8 cellular contexts compared by ENCODE assay signal in the genomic region with DNA sequence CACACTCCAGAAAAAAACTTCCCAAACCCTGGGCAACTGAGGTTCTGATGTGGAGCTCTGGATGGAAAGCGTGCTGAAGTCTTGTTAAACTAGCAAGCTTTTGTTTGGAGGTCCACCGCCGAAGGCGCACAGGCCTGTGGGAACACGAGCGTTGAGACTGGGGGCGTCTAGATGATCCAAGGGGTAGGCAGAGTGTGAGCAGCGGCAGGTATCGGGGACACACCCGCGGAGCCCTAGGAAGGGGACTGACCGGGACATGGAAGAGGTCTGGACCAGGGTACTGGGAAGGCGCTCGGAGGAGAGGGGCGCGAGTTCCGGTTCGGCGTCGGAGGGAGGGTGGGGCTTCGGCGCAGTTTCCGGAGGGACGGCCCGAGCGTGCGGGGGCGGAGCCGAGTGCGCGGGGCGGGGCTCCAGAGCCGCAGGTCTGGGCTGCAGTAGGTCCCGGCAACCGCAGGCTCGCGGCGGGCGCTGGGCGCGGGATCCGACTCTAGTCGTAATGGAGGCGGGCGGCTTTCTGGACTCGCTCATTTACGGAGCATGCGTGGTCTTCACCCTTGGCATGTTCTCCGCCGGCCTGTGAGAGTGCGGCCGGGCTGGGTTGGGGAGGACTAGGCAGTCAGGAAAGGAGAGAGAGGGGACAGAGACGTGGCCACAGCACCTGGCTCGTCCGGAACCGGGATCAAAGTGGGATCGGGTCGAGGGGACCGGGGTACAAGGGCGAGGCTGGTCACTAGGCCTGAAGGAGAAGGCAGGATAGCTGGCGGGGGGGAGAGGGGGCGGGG. TPM values are rescaled to one million over a fixed set of nuclear protein-coding genes. Genes with fewer than 3 reads are reported as not detected.
DNase-seq lines count a peak whose midpoint lies in the region; ATAC-seq and TF ChIP-seq lines count a peak whose summit lies in the region.

A gene with protein sequence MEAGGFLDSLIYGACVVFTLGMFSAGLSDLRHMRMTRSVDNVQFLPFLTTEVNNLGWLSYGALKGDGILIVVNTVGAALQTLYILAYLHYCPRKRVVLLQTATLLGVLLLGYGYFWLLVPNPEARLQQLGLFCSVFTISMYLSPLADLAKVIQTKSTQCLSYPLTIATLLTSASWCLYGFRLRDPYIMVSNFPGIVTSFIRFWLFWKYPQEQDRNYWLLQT (plus strand): TSS at position 437 of the 782 bp plus-strand sequence. CDS start 60 bp downstream, at position 497.

- intact Hi-C loops in PC-9 (cut with micrococcal nuclease; ENCODE audit: unreplicated experiment) = loop anchor here (1.0 to 5.0 kb wide), 4 partner anchors 8 to 163 kb away; a partner anchor contains a TSS

- in situ Hi-C loops in KBM-7 (cut with MboI; ENCODE audit: low pct_unique_long_range_greater_than_20kb, low sequenced_read_pairs) = no loop called here

- H3K4me1 ChIP-seq in PC-9 (replicated peaks; ENCODE audit: insufficient read depth) (peaks cover 53% of the 10 kb centered on the region), mucosa of stomach (ENCODE audit: control insufficient read depth, insufficient read depth, low read length) (peaks cover 61% of the 10 kb centered on the region)

- H3K27ac ChIP-seq in PC-9 = peak within 1 kb of the TSS; percentile 99

- H3K9me2 ChIP-seq in PC-9 (ENCODE audit: insufficient read depth) = no peaks in the 10 kb centered on the region

- H2AFZ ChIP-seq in PC-9 = peak within 1 kb of the TSS; percentile 70; the same call in 1 of the 2 replicates

- CTCF ChIA-PET in PC-9 (lab: Charles Lee) = interaction anchor here (1.1 kb wide), 1 partner anchor 10 kb away, joined by 3 read pairs; no protein-coding TSS in a partner anchor

- no peaks in the 10 kb centered on the region for H3K27me3 ChIP-seq in PC-9 (ENCODE audit: insufficient read depth, low read depth)
- no peaks in the 10 kb centered on the region for H3K27me3 ChIP-seq in mucosa of stomach (ENCODE audit: control insufficient read depth, insufficient read depth, low read length)

- H3K4me3 ChIP-seq in PC-9 (peak within 1 kb of the TSS; percentile 78), epithelial cell of proximal tubule (ENCODE audit: low read depth, low read length) (peak within 1 kb of the TSS; percentile 87), mucosa of stomach (ENCODE audit: low read length) (peak within 1 kb of the TSS; percentile 61)

- DNase-seq in DMS153 (lab: John Stamatoyannopoulos, UW) (peak; percentile 92), KBM-7 (peak; percentile 95), PC-9 (peak; percentile 80 to 94), activated T-cell treated with anti-CD3 and anti-CD28 coated beads for 48 hours (ENCODE audit: low read depth) (peak; percentile 94), epithelial cell of proximal tubule (ENCODE audit: low read depth) (no peak)
- peak; percentile 96 for DNase-seq in stimulated activated CD8-positive, alpha-beta memory T cell treated with anti-CD3 and anti-CD28 coated beads, Interleukin-4, amount 100 ng/mL, for 48 hours

- H3K9me3 ChIP-seq in PC-9 (ENCODE audit: insufficient read depth, low read depth) (no peaks in the 10 kb centered on the region), mucosa of stomach (ENCODE audit: control insufficient read depth, low read length) (no peaks in the 10 kb centered on the region)

- POLR2A ChIA-PET in PC-9 (lab: Charles Lee; ENCODE audit: unreplicated experiment) = interaction anchor here (0.6 to 0.7 kb wide), 5 partner anchors 20 to 769 kb away, joined by 3 to 18 read pairs (median 4); no protein-coding TSS in a partner anchor

- H3K9ac ChIP-seq in mucosa of stomach (ENCODE audit: low read length) = peak within 1 kb of the TSS; percentile 96

- peak within 1 kb of the TSS; percentile 94 for H3K4me2 ChIP-seq in PC-9

- peaks cover 60% of the 10 kb centered on the region for H3F3A ChIP-seq in PC-9 (ENCODE audit: insufficient read depth, low read depth)

- H3K36me3 ChIP-seq in PC-9 (ENCODE audit: low read depth) (peaks cover 29% of the 10 kb centered on the region), mucosa of stomach (ENCODE audit: control insufficient read depth, insufficient read depth, low read length) (peaks cover 17% of the 10 kb centered on the region)

- H3K79me2 ChIP-seq in PC-9 (ENCODE audit: low read depth) = peaks cover 61% of the 10 kb centered on the region

- H4K20me1 ChIP-seq in PC-9 (ENCODE audit: insufficient read depth) = no peaks in the 10 kb centered on the region

- ATAC-seq in GM21717 (IDR thresholded peaks at IDR 0.05; ENCODE audit: unreplicated experiment) = peak; percentile 69

- 0 out of 2 replicates have a peak, but pooled peaks have one; percentile 15 for TF ChIP-seq CTCF in PC-9 (conservative IDR thresholded peaks at IDR 0.05)
- peak; percentile 10 for TF ChIP-seq CTCF in epithelial cell of proximal tubule (conservative IDR thresholded peaks at IDR 0.05; ENCODE audit: low read depth, low read length)

- no TSS peak for BruUV-seq in PC-9 (replicated peaks; lab: Mats Ljungman, UMichigan)

RNA-seq across cellular contexts. Expression of the gene that starts here (rescaled TPM):
- total RNA-seq in PC-9 (2021) (54.9 and 67.6 TPM in 2 replicates), epithelial cell of proximal tubule (32.7 and 37.7 TPM in 2 replicates)
